In genomic region chr5:10248378-10249260, GRCh38 we compare ENCODE assay signal across 8 cellular contexts. TPM values are rescaled to one million over a fixed set of nuclear protein-coding genes. Genes with fewer than 3 reads are reported as not detected.
DNase-seq lines count a peak whose midpoint lies in the region; ATAC-seq, FAIRE-seq and TF ChIP-seq lines count a peak whose summit lies in the region.

No MANE protein-coding gene starts in this region.

- peaks cover 3% of the 10 kb centered on the region; the same call in 1 of the 2 replicates for H4K20me1 ChIP-seq in GM12878 (ENCODE audit: control insufficient read depth, insufficient read depth)

- H3K79me2 ChIP-seq in GM12878 (ENCODE audit: control insufficient read depth, insufficient read depth, low read length) = peaks cover 57% of the 10 kb centered on the region

- H3K27ac ChIP-seq in HUES48 (ENCODE audit: low read depth, low read length) (peak overlapping the region; percentile 89), GM12878 (ENCODE audit: control insufficient read depth, insufficient read depth) (peak overlapping the region; percentile 97)

- peak overlapping the region; percentile 99 for H3K9ac ChIP-seq in HUES48 (ENCODE audit: low read depth, low read length)
- H3K9ac ChIP-seq in GM12878 (ENCODE audit: control insufficient read depth, insufficient read depth, low read length) = peak overlapping the region; percentile 85

- in situ Hi-C loops in GM12878 (cut with MboI) = no loop called here

- no peak for TF ChIP-seq EP300 in GM12878 (IDR thresholded peaks at IDR 0.05; ENCODE audit: borderline replicate concordance in 1 of 2, control insufficient read depth in 1 of 2, low read depth in 2 of 2, low read length in 2 of 2)

- H3K36me3 ChIP-seq in HUES48 (ENCODE audit: control insufficient read depth, insufficient read depth, low read length) = peaks cover 19% of the 10 kb centered on the region
- peaks cover 0 to 5% of the 10 kb centered on the region in 2 experiments; a peak in 1 of 4 replicates for H3K36me3 ChIP-seq in GM12878 (ENCODE audit: control insufficient read depth in 2 of 2, insufficient read depth in 2 of 2, low read length in 1 of 2)

- no peak for TF ChIP-seq POLR2A in GM12878 (IDR thresholded peaks at IDR 0.05; ENCODE audit: low read depth, low read length)

- SMC1A ChIA-PET in GM12878 (lab: Charles Lee; ENCODE audit: uncharacterized antibody, unreplicated experiment) = no interaction called here

- 41% methylated on average over 29 of the region's 29 CpGs for WGBS in GM12878 (ENCODE audit: insufficient coverage, insufficient replicate concordance, low lambda C conversion rate, missing lambda C conversion rate)

- no peak for DNase-seq in AG09309 (ENCODE audit: low read depth)
- DNase-seq in GM12878 (ENCODE audit: low read depth, low spot score) = no peak
- no peak for DNase-seq in memory B cell (ENCODE audit: low spot score in 2 of 2)
- no peak for DNase-seq in stimulated activated naive CD4-positive, alpha-beta T cell (lab: John Stamatoyannopoulos, UW)
- no peak for DNase-seq in NCI-H1417 (lab: John Stamatoyannopoulos, UW)

- no peaks in the 10 kb centered on the region for H3K9me3 ChIP-seq in HUES48 (ENCODE audit: control insufficient read depth, insufficient read depth, low read length)
- H3K9me3 ChIP-seq in GM12878 (replicated peaks; ENCODE audit: control insufficient read depth, insufficient read depth, low read length) = no peaks in the 10 kb centered on the region

- no peak for TF ChIP-seq CTCF in AG09309 (IDR thresholded peaks at IDR 0.05; ENCODE audit: control insufficient read depth, insufficient read depth, low read depth, low read length, missing control alignments)
- no peak for TF ChIP-seq CTCF in GM12878 (IDR thresholded peaks at IDR 0.05 in 2 of 3, conservative IDR thresholded peaks at IDR 0.05 in 1 of 3; ENCODE audit: control insufficient read depth in 2 of 3, extremely low read depth in 1 of 3, insufficient read depth in 1 of 3, low read depth in 3 of 3, low read length in 3 of 3)

- BruUV-seq in GM12878 (replicated peaks; lab: Mats Ljungman, UMichigan) = no TSS peak

- H3K4me3 ChIP-seq in AG09309 (ENCODE audit: control insufficient read depth, low read depth, low read length) (peak overlapping the region; percentile 65), HUES48 (ENCODE audit: low read depth, low read length) (peak overlapping the region; percentile 96), GM12878 (peak overlapping the region; percentile 94)

- peak overlapping the region; percentile 87 for H3K4me2 ChIP-seq in GM12878 (ENCODE audit: control insufficient read depth, insufficient read depth)

- RAD21 ChIA-PET in GM12878 (lab: Charles Lee; ENCODE audit: unreplicated experiment) = no interaction called here

- H3K27me3 Mint-ChIP-seq in memory B cell = no peaks in the 10 kb centered on the region

- H3K4me1 ChIP-seq in HUES48 (ENCODE audit: control insufficient read depth, insufficient read depth, low read length) (peaks cover 10% of the 10 kb centered on the region), GM12878 (ENCODE audit: control insufficient read depth, insufficient read depth, low read length) (peaks cover 7% of the 10 kb centered on the region; the same call in 1 of the 2 replicates)

- intact Hi-C loops in GM12878 (cut with micrococcal nuclease; ENCODE audit: unreplicated experiment) = no loop called here

- ATAC-seq in GM18909 (IDR thresholded peaks at IDR 0.05; ENCODE audit: poor library complexity, unreplicated experiment) (peak; percentile 9), GM12878 (peak; percentile 8), memory B cell (ENCODE audit: low read depth) (no peak), GM19397 (IDR thresholded peaks at IDR 0.05; ENCODE audit: unreplicated experiment) (no peak)

- peak overlapping the region; percentile 87 for H3K4me3 Mint-ChIP-seq in memory B cell

- FAIRE-seq in GM12878 (lab: Jason Lieb, UNC) = no peak

- peak overlapping the region; percentile 100 for H3K27ac Mint-ChIP-seq in memory B cell

- no peaks in the 10 kb centered on the region for H3K36me3 Mint-ChIP-seq in memory B cell

- H3K9me3 Mint-ChIP-seq in memory B cell = no peaks in the 10 kb centered on the region

- POLR2A ChIA-PET in GM12878 (lab: Charles Lee) = interaction anchor here (0.6 to 0.7 kb wide), 3 partner anchors 23 to 322 kb away, joined by 4 to 8 read pairs (median 5); no protein-coding TSS in a partner anchor

- CTCF ChIA-PET in GM12878 (lab: Yijun Ruan, JAX) = interaction anchor here (1.4 to 1.5 kb wide), 2 partner anchors 35 to 109 kb away, joined by 5 to 6 read pairs; no protein-coding TSS in a partner anchor

- H3K27me3 ChIP-seq in HUES48 (ENCODE audit: control insufficient read depth, insufficient read depth, low read length) (no peaks in the 10 kb centered on the region), GM12878 (replicated peaks in 1 of 2; ENCODE audit: control insufficient read depth in 2 of 2, insufficient read depth in 2 of 2, low read length in 1 of 2) (no peaks in the 10 kb centered on the region)

- peaks cover 21% of the 10 kb centered on the region for H3K4me1 Mint-ChIP-seq in memory B cell

- TF ChIP-seq RAD21 in GM12878 (IDR thresholded peaks at IDR 0.05; ENCODE audit: insufficient read depth, low read depth, low read length) = no peak

- H2AFZ ChIP-seq in GM12878 (ENCODE audit: control insufficient read depth, low read depth, low read length) = peak overlapping the region; percentile 45

TF ChIP-seq in GM12878, 131 proteins besides CTCF, POLR2A, EP300 and RAD21 (continues in another document):
- no peak for TF ChIP-seq USF1 (IDR thresholded peaks at IDR 0.05; ENCODE audit: borderline replicate concordance, extremely low read length, insufficient read depth, low read depth, low read length)
- TF ChIP-seq BRCA1 (IDR thresholded peaks at IDR 0.05; ENCODE audit: low read depth, low read length) = no peak

RNA-seq across cellular contexts. Expression of gene ATPSCKMT, which starts 1.1 kb away (rescaled TPM):
- 78.1 and 85.8 TPM in 2 replicates for total RNA-seq in GM12878 (2013; cell fraction: nucleolus; rRNA removed)
- total RNA-seq in GM12878 (2014; rRNA removed) = 19.3 and 22.3 TPM in 2 replicates
- total RNA-seq in GM12878 (2014; rRNA removed; fragmentation: Illumina TruSeq; extraction: Trizol) = 23.1 and 25.0 TPM in 2 replicates
- total RNA-seq in GM12878 (2021) = 19.1 and 21.9 TPM in 2 replicates
- 12.2 TPM for polyA plus RNA-seq in GM12878 (2011; ENCODE audit: low read depth)
- 26.3 and 34.7 TPM in 2 replicates for polyA plus RNA-seq in GM12878 (2011; rRNA removed)
- polyA plus RNA-seq in GM12878 (2011; cell fraction: cytosol; rRNA removed) = 13.5 and 25.3 TPM in 2 replicates
- 20.9 and 24.0 TPM in 2 replicates for polyA plus RNA-seq in GM12878 (2011; cell fraction: nucleus; rRNA removed)
- polyA plus RNA-seq in GM12878 (2012) = 8.9 and 9.6 TPM in 2 replicates
- polyA plus RNA-seq in GM12878 (2014; fragmentation: Illumina TruSeq; extraction: Trizol) = 24.0 and 27.8 TPM in 2 replicates
- polyA plus RNA-seq in GM12878 (2014; fragmentation: Nextera tagmentation; extraction: Ambion mirVana) = 10 to 100 TPM; 24.1 to 32.4 TPM
- 20.3 and 21.2 TPM in 2 replicates for polyA plus RNA-seq in GM12878 (2014; rRNA removed)
- 10 to 100 TPM; 26.3 to 29.7 TPM for polyA plus RNA-seq in GM12878 (2016; fragmentation: Nextera tagmentation; extraction: Ambion mirVana)
- 23.6 and 23.7 TPM in 2 replicates for polyA minus RNA-seq in GM12878 (2011; rRNA and poly(A)+ RNA removed)
- 6.8 and 8.2 TPM in 2 replicates for polyA minus RNA-seq in GM12878 (2011; cell fraction: cytosol; rRNA and poly(A)+ RNA removed)
- polyA minus RNA-seq in GM12878 (2011; cell fraction: nucleus; rRNA and poly(A)+ RNA removed) = 15.7 and 31.0 TPM in 2 replicates

RNA-seq across cellular contexts. Expression of gene CCT5, which starts 1.5 kb away (rescaled TPM):
- total RNA-seq in GM12878 (2013; cell fraction: nucleolus; rRNA removed) = 110 and 131 TPM in 2 replicates
- total RNA-seq in GM12878 (2014; rRNA removed) = 496 and 554 TPM in 2 replicates
- 629 and 637 TPM in 2 replicates for total RNA-seq in GM12878 (2014; rRNA removed; fragmentation: Illumina TruSeq; extraction: Trizol)
- 347 and 376 TPM in 2 replicates for total RNA-seq in GM12878 (2021)
- polyA plus RNA-seq in GM12878 (2011; ENCODE audit: low read depth) = 120 TPM
- 518 and 520 TPM in 2 replicates for polyA plus RNA-seq in GM12878 (2011; rRNA removed)
- polyA plus RNA-seq in GM12878 (2011; cell fraction: cytosol; rRNA removed) = 366 and 397 TPM in 2 replicates
- 238 and 312 TPM in 2 replicates for polyA plus RNA-seq in GM12878 (2011; cell fraction: nucleus; rRNA removed)
- polyA plus RNA-seq in GM12878 (2012) = 203 and 270 TPM in 2 replicates
- 568 and 654 TPM in 2 replicates for polyA plus RNA-seq in GM12878 (2014; fragmentation: Illumina TruSeq; extraction: Trizol)
- polyA plus RNA-seq in GM12878 (2014; fragmentation: Nextera tagmentation; extraction: Ambion mirVana) = 100 to 1,000 TPM; 435 to 606 TPM
- polyA plus RNA-seq in GM12878 (2014; rRNA removed) = 431 and 454 TPM in 2 replicates
- polyA plus RNA-seq in GM12878 (2016; fragmentation: Nextera tagmentation; extraction: Ambion mirVana) = 100 to 1,000 TPM; 633 to 634 TPM
- 561 and 738 TPM in 2 replicates for polyA minus RNA-seq in GM12878 (2011; rRNA and poly(A)+ RNA removed)
- polyA minus RNA-seq in GM12878 (2011; cell fraction: cytosol; rRNA and poly(A)+ RNA removed) = 181 and 233 TPM in 2 replicates
- polyA minus RNA-seq in GM12878 (2011; cell fraction: nucleus; rRNA and poly(A)+ RNA removed) = 68.4 and 134 TPM in 2 replicates

RNA-seq across cellular contexts. Expression of gene CMBL, which starts 59.1 kb away (rescaled TPM):
- total RNA-seq in GM12878 (2013; cell fraction: nucleolus; rRNA removed) = 1.0 TPM in 1 of 2 replicates, not detected in the other
- 1.8 and 2.0 TPM in 2 replicates for total RNA-seq in GM12878 (2014; rRNA removed)
- total RNA-seq in GM12878 (2014; rRNA removed; fragmentation: Illumina TruSeq; extraction: Trizol) = 4.2 and 4.7 TPM in 2 replicates
- 8.0 TPM in 2 replicates for total RNA-seq in GM12878 (2021)
- polyA plus RNA-seq in GM12878 (2011; ENCODE audit: low read depth) = 3.8 TPM
- polyA plus RNA-seq in GM12878 (2011; rRNA removed) = 3.4 and 5.0 TPM in 2 replicates
- polyA plus RNA-seq in GM12878 (2011; cell fraction: cytosol; rRNA removed) = 6.4 and 8.6 TPM in 2 replicates
- polyA plus RNA-seq in GM12878 (2011; cell fraction: nucleus; rRNA removed) = 1.0 and 1.8 TPM in 2 replicates
- 7.7 and 10.0 TPM in 2 replicates for polyA plus RNA-seq in GM12878 (2012)
- polyA plus RNA-seq in GM12878 (2014; fragmentation: Illumina TruSeq; extraction: Trizol) = 9.2 and 13.6 TPM in 2 replicates
- 1 to 10 TPM; 4.9 to 7.0 TPM for polyA plus RNA-seq in GM12878 (2014; fragmentation: Nextera tagmentation; extraction: Ambion mirVana)
- polyA plus RNA-seq in GM12878 (2014; rRNA removed) = 9.0 and 10.5 TPM in 2 replicates
- 10 to 100 TPM; 13.6 to 15.6 TPM for polyA plus RNA-seq in GM12878 (2016; fragmentation: Nextera tagmentation; extraction: Ambion mirVana)
- polyA minus RNA-seq in GM12878 (2011; rRNA and poly(A)+ RNA removed) = 3.1 and 4.4 TPM in 2 replicates
- 3.3 and 5.4 TPM in 2 replicates for polyA minus RNA-seq in GM12878 (2011; cell fraction: cytosol; rRNA and poly(A)+ RNA removed)
- 0.97 and 2.9 TPM in 2 replicates for polyA minus RNA-seq in GM12878 (2011; cell fraction: nucleus; rRNA and poly(A)+ RNA removed)

Comparison
In these comparisons a context has a peak if more than half of its experiments do, and no peak if none do; other contexts are left out.
1. ATAC-seq: peak in GM18909 (single experiment) and GM12878 (single experiment); none in memory B cell (single experiment) and GM19397 (single experiment).
2. Peak in every context shown above with its lines, with median percentiles within 50 percentile points of each other: H3K4me3 ChIP-seq.